In genomic region chr9:72828281-72828731, GRCh38 we compare ENCODE assay signal across 12 cellular contexts.
A peak's percentile ranks its signal among the peaks of the same experiment; 100 is the strongest.
DNase-seq lines count a peak whose midpoint lies in the region; ATAC-seq, FAIRE-seq and TF ChIP-seq lines count a peak whose summit lies in the region.
"Had no signal": no experiment of that assay in that cellular context is flagged by ENCODE, and none has a peak within 500 bp of the region (broad histone marks: within the 10 kb centered on the region; RNA-seq: fewer than 3 reads in every experiment).

No MANE protein-coding gene starts in this region.

- H3K4me1 Mint-ChIP-seq in type B pancreatic cell (ENCODE audit: unreplicated experiment): peaks cover 18% of the 10 kb centered on the region

- H3K27ac ChIP-seq in kidney (ENCODE audit: low read depth in 2 of 2, low read length in 2 of 2): no peak overlapping the region
- H3K27ac ChIP-seq: SJCRH30 had no signal

- H3K4me3 Mint-ChIP-seq in type B pancreatic cell: no peak overlapping the region

- TF ChIP-seq CTCF in kidney (IDR thresholded peaks at IDR 0.05; ENCODE audit: borderline replicate concordance, extremely low read depth, insufficient read depth) (no peak), type B pancreatic cell (conservative IDR thresholded peaks at IDR 0.05) (no peak), omental fat pad (IDR thresholded peaks at IDR 0.05) (no peak)

- FAIRE-seq in kidney (lab: Jason Lieb, UNC): peak; percentile 15

- intact Hi-C loops in kidney (cut with DNase I): no loop called here

- H3K4me1 ChIP-seq in adipocyte (ENCODE audit: control insufficient read depth, insufficient read depth, low read length) (peaks cover 25% of the 10 kb centered on the region), kidney (ENCODE audit: control insufficient read depth in 1 of 2, insufficient read depth in 1 of 2, low read depth in 1 of 2, low read length in 2 of 2) (peaks cover 0 to 11% of the 10 kb centered on the region in 2 donors)
- H3K4me1 ChIP-seq: SJCRH30 had no signal

- H3K9me3 ChIP-seq in adipocyte (ENCODE audit: control insufficient read depth, low read length) (no peaks in the 10 kb centered on the region), kidney (ENCODE audit: control insufficient read depth in 1 of 2, low read length in 2 of 2) (no peaks in the 10 kb centered on the region)
- H3K9me3 ChIP-seq: SJCRH30 had no signal

- H3K27me3 ChIP-seq in adipocyte (replicated peaks; ENCODE audit: control insufficient read depth, insufficient read depth, low read length): no peaks in the 10 kb centered on the region

- no peak for ATAC-seq in omental fat pad (ENCODE audit: low FRiP score)
- no peak for ATAC-seq in HG03196 (IDR thresholded peaks at IDR 0.05; ENCODE audit: unreplicated experiment)

- peak; percentile 73 for DNase-seq in HT-29 (ENCODE audit: low spot score)
- DNase-seq in adipocyte (ENCODE audit: low read depth): peak; percentile 21
- no peak for DNase-seq in kidney
- DNase-seq in type B pancreatic cell (ENCODE audit: extremely low spot score, unreplicated experiment): no peak
- DNase-seq in activated CD4-positive, alpha-beta T cell treated with anti-CD3 and anti-CD28 coated beads for 4 hours: no peak
- DNase-seq in omental fat pad (ENCODE audit: low spot score): no peak
- DNase-seq: DMS153, NCI-H226, occipital lobe, SJCRH30 had no signal

- no peaks in the 10 kb centered on the region for H3K9me3 Mint-ChIP-seq in type B pancreatic cell
- H3K9me3 Mint-ChIP-seq: activated T-helper 2 cell treated with anti-CD3 and anti-CD28 coated beads, Interferon-gamma antibody, Interleukin-2, Interleukin-4, amounts not matched to agents 10 μg/mL and 5 μg/mL and 100 μg/mL, durations not matched to agents 14 hours and 24 hours and 36 hours had no signal

- peak overlapping the region; percentile 63 for H3K27ac Mint-ChIP-seq in type B pancreatic cell
- H3K27ac Mint-ChIP-seq: activated T-helper 2 cell treated with anti-CD3 and anti-CD28 coated beads, Interferon-gamma antibody, Interleukin-2, Interleukin-4, amounts not matched to agents 10 μg/mL and 5 μg/mL and 100 μg/mL, durations not matched to agents 14 hours and 24 hours and 36 hours had no signal

- no peak overlapping the region for H3K4me3 ChIP-seq in adipocyte (ENCODE audit: low read length)
- H3K4me3 ChIP-seq in kidney (ENCODE audit: low read length in 2 of 2): no peak overlapping the region
- H3K4me3 ChIP-seq: SJCRH30 had no signal

- no peaks in the 10 kb centered on the region for H3K36me3 ChIP-seq in adipocyte (ENCODE audit: control insufficient read depth, insufficient read depth, low read length, severe bottlenecking)
- no peaks in the 10 kb centered on the region for H3K36me3 ChIP-seq in kidney (ENCODE audit: control insufficient read depth in 1 of 2, insufficient read depth in 2 of 2, low read length in 2 of 2)
- H3K36me3 ChIP-seq: SJCRH30 had no signal

- H3K36me3 Mint-ChIP-seq in type B pancreatic cell: no peaks in the 10 kb centered on the region

- H3K9ac ChIP-seq in adipocyte (ENCODE audit: low read length) (no peak overlapping the region), kidney (ENCODE audit: low read length in 2 of 2) (no peak overlapping the region)

- no peaks in the 10 kb centered on the region for H3K27me3 Mint-ChIP-seq in type B pancreatic cell

Comparison
In these comparisons a context has a peak if more than half of its experiments do, and no peak if none do; other contexts are left out.
1. DNase-seq: peak in HT-29 (single experiment) and adipocyte (single experiment); none in kidney (single experiment), type B pancreatic cell (single experiment), activated CD4-positive, alpha-beta T cell treated with anti-CD3 and anti-CD28 coated beads for 4 hours (0 of 2) and omental fat pad (single experiment).